19 cellular contexts compared by ENCODE assay signal in genomic region chr3:16426665-16427064, GRCh38.
DNase-seq lines count a peak whose midpoint lies in the region; ATAC-seq, FAIRE-seq and TF ChIP-seq lines count a peak whose summit lies in the region.
"Had no signal": no experiment of that assay in that cellular context is flagged by ENCODE, and none has a peak within 500 bp of the region (broad histone marks: within the 10 kb centered on the region; RNA-seq: fewer than 3 reads in every experiment).

No MANE protein-coding gene starts in this region.

- ATAC-seq in GM18502 (IDR thresholded peaks at IDR 0.05; ENCODE audit: poor library complexity, unreplicated experiment): no peak
- ATAC-seq: foreskin keratinocyte had no signal

- TF ChIP-seq CTCF in fibroblast of villous mesenchyme (IDR thresholded peaks at IDR 0.05; ENCODE audit: insufficient read depth, low read depth, low read length): no peak
- no peak for TF ChIP-seq CTCF in ovary (IDR thresholded peaks at IDR 0.05)
- TF ChIP-seq CTCF in vagina (IDR thresholded peaks at IDR 0.05): no peak
- no peak for TF ChIP-seq CTCF in endothelial cell (IDR thresholded peaks at IDR 0.05; ENCODE audit: unreplicated experiment)

- no peaks in the 10 kb centered on the region for H3K27me3 ChIP-seq in adipocyte (replicated peaks; ENCODE audit: control insufficient read depth, insufficient read depth, low read length)
- H3K27me3 ChIP-seq in ovary: no peaks in the 10 kb centered on the region
- no peaks in the 10 kb centered on the region for H3K27me3 ChIP-seq in vagina
- H3K27me3 ChIP-seq: BLaER1, breast epithelium, foreskin keratinocyte, suprapubic skin had no signal

- intact Hi-C loops in ovary (cut with DNase I) (no loop called here), vagina (cut with DNase I) (no loop called here)

- H3K27ac Mint-ChIP-seq in endothelial cell (ENCODE audit: unreplicated experiment): no peak overlapping the region
- H3K27ac Mint-ChIP-seq: activated CD4-positive, alpha-beta T cell treated with anti-CD3 and anti-CD28 coated beads, Interleukin-2, amount 10 ng/mL, durations not matched to agents 7 days and 5 days; activated naive CD4-positive, alpha-beta T cell treated with anti-CD3 and anti-CD28 coated beads for 36 hours; memory B cell had no signal

- TF ChIP-seq POLR2A in ovary (IDR thresholded peaks at IDR 0.05) (no peak), vagina (IDR thresholded peaks at IDR 0.05) (no peak)

- no peaks in the 10 kb centered on the region for H3K9me3 ChIP-seq in adipocyte (ENCODE audit: control insufficient read depth, low read length)
- no peaks in the 10 kb centered on the region for H3K9me3 ChIP-seq in ovary
- H3K9me3 ChIP-seq in vagina: no peaks in the 10 kb centered on the region
- H3K9me3 ChIP-seq: BLaER1, breast epithelium, suprapubic skin had no signal

- H3K4me3 ChIP-seq in adipocyte (ENCODE audit: low read length) (peak overlapping the region; percentile 9), fibroblast of villous mesenchyme (ENCODE audit: low read depth, low read length) (no peak overlapping the region), ovary (no peak overlapping the region), vagina (no peak overlapping the region)
- H3K4me3 ChIP-seq: BLaER1, breast epithelium, suprapubic skin had no signal

- peaks cover 5% of the 10 kb centered on the region for H3K36me3 Mint-ChIP-seq in endothelial cell (ENCODE audit: low read depth, unreplicated experiment)

- no peak overlapping the region for H3K4me3 Mint-ChIP-seq in endothelial cell (ENCODE audit: unreplicated experiment)
- H3K4me3 Mint-ChIP-seq: activated CD4-positive, alpha-beta T cell treated with anti-CD3 and anti-CD28 coated beads, Interleukin-2, amount 10 ng/mL, durations not matched to agents 7 days and 5 days; activated naive CD4-positive, alpha-beta T cell treated with anti-CD3 and anti-CD28 coated beads for 36 hours; memory B cell; neural crest cell had no signal

- H3K36me3 ChIP-seq in adipocyte (ENCODE audit: control insufficient read depth, insufficient read depth, low read length, severe bottlenecking) (peaks cover 11% of the 10 kb centered on the region), ovary (no peaks in the 10 kb centered on the region), vagina (no peaks in the 10 kb centered on the region)
- H3K36me3 ChIP-seq: breast epithelium, suprapubic skin had no signal

- TF ChIP-seq EP300 in ovary (IDR thresholded peaks at IDR 0.05): no peak

- H3K4me1 Mint-ChIP-seq in endothelial cell (ENCODE audit: unreplicated experiment): no peaks in the 10 kb centered on the region
- H3K4me1 Mint-ChIP-seq: neural crest cell had no signal

- H3K27ac ChIP-seq in ovary: peak overlapping the region; percentile 49 to 87
- H3K27ac ChIP-seq in vagina: peak overlapping the region; percentile 66
- H3K27ac ChIP-seq: BLaER1, foreskin keratinocyte, suprapubic skin had no signal

- FAIRE-seq in frontal cortex (lab: Jason Lieb, UNC): no peak

- H3K9ac ChIP-seq in adipocyte (ENCODE audit: low read length): no peak overlapping the region
- H3K9ac ChIP-seq: BLaER1 had no signal

- H3K9me3 Mint-ChIP-seq in endothelial cell (ENCODE audit: unreplicated experiment): no peaks in the 10 kb centered on the region
- H3K9me3 Mint-ChIP-seq: activated CD4-positive, alpha-beta T cell treated with anti-CD3 and anti-CD28 coated beads, Interleukin-2, amount 10 ng/mL, durations not matched to agents 7 days and 5 days; activated naive CD4-positive, alpha-beta T cell treated with anti-CD3 and anti-CD28 coated beads for 36 hours; memory B cell; neural crest cell had no signal

- DNase-seq in adipocyte (ENCODE audit: low read depth) (no peak), fibroblast of villous mesenchyme (ENCODE audit: low read depth) (peak; percentile 46), ovary (no peak), vagina (ENCODE audit: extremely low spot score in 2 of 2) (no peak), frontal cortex (ENCODE audit: low spot score in 2 of 2) (no peak), endothelial cell (ENCODE audit: low spot score) (no peak)
- DNase-seq: activated CD4-positive, alpha-beta T cell treated with anti-CD3 and anti-CD28 coated beads, Interleukin-2, amount 10 ng/mL, durations not matched to agents 7 days and 5 days; activated naive CD4-positive, alpha-beta T cell treated with anti-CD3 and anti-CD28 coated beads for 36 hours; effector CD4-positive, alpha-beta T cell; foreskin keratinocyte; MM.1S; NCI-H1930; NCI-H526 treated with DMSO at 0.1 percent for 48 hours had no signal

- H3K27me3 Mint-ChIP-seq in endothelial cell (ENCODE audit: unreplicated experiment): peaks cover 6% of the 10 kb centered on the region
- H3K27me3 Mint-ChIP-seq: activated CD4-positive, alpha-beta T cell treated with anti-CD3 and anti-CD28 coated beads, Interleukin-2, amount 10 ng/mL, durations not matched to agents 7 days and 5 days had no signal

- 39 to 62% (median 46%) methylated on average over 2 of the region's 2 CpGs for WGBS in ovary, 3 donors

- H3K4me1 ChIP-seq in adipocyte (ENCODE audit: control insufficient read depth, insufficient read depth, low read length) (peaks cover 39% of the 10 kb centered on the region), ovary (ENCODE audit: insufficient read depth) (peaks cover 10% of the 10 kb centered on the region), vagina (peaks cover 12% of the 10 kb centered on the region)
- H3K4me1 ChIP-seq: breast epithelium, foreskin keratinocyte had no signal
